8 cellular contexts compared by ENCODE assay signal in the genomic region with DNA sequence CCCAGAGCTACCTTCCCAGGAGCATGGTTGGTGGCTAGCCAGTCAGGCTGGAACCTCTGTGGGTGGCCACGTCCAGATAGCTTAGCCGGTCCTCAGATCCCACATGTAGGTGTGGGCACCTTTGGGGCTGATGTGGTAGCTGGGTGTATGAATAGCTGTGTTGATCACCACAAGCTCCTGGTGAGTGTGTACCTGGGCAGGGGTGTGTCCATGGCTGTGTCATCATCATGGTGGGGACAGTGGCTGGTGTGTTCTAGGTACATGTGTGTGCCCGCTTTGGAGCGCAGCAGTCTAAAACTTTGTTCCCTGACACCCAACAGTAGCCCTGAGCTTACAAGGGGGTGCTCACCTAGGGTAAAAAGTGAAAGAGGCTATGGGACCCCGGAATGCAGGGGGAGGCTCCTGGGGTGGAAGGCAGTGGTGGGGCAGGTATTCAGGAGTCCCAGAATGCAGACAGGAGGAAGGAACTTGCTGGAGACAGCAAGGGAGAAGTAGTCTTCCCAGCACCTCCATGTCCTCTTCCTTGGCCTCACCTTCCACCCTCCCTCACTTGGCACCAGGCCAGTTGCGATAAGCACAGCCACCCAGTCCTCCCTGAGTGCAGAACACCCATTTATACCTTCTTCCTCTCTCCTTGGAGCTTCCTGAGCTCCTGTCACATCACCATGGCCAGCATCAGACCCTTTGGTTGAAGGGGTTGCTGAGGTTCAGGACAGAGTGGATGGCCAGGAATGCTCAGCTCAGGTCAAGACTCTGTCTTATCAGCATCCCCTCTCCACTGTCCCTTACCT. TPM values are rescaled to one million over a fixed set of nuclear protein-coding genes. Genes with fewer than 3 reads are reported as not detected.
A peak's percentile ranks its signal among the peaks of the same experiment; 100 is the strongest.
DNase-seq lines count a peak whose midpoint lies in the region; ATAC-seq and TF ChIP-seq lines count a peak whose summit lies in the region.

No MANE protein-coding gene starts in this region.

- H3K4me3 ChIP-seq in ascending aorta: peak overlapping the region; percentile 74 to 76
- H3K4me3 ChIP-seq in lower lobe of right lung: peak overlapping the region; percentile 83
- H3K4me3 ChIP-seq in thyroid gland (replicated peaks in 1 of 3): peak overlapping the region; percentile 69 to 96 (median 82)

- DNase-seq in NCI-H2196 (lab: John Stamatoyannopoulos, UW; ENCODE audit: unreplicated experiment): peak; percentile 8
- no peak for DNase-seq in NCI-H2196 treated with DMSO at 0.1 percent for 48 hours (lab: John Stamatoyannopoulos, UW; ENCODE audit: unreplicated experiment)
- no peak for DNase-seq in ascending aorta (ENCODE audit: low spot score in 2 of 2)
- DNase-seq in lower lobe of right lung: peak; percentile 74
- DNase-seq in thyroid gland: peak; percentile 74 to 81
- no peak for DNase-seq in SHP77 (lab: John Stamatoyannopoulos, UW)
- DNase-seq in iPS-NIHi7 (ENCODE audit: extremely low spot score): no peak

- H3K4me1 ChIP-seq in ascending aorta (peaks cover 3 to 15% of the 10 kb centered on the region in 2 donors), lower lobe of right lung (peaks cover 79% of the 10 kb centered on the region), thyroid gland (peaks cover 53 to 68% of the 10 kb centered on the region in 2 donors)

- intact Hi-C loops in ascending aorta (cut with DNase I): loop anchor here (5.0 to 10.0 kb wide), 3 partner anchors 96 to 1354 kb away; partner anchors contain the start of genes PCBP4 and TMEM115
- intact Hi-C loops in lower lobe of right lung (cut with DNase I): loop anchor here (5.0 kb wide), 1 partner anchor 38 kb away; no protein-coding TSS in a partner anchor
- intact Hi-C loops in thyroid gland (cut with DNase I): no loop called here

- TF ChIP-seq POLR2A in thyroid gland (IDR thresholded peaks at IDR 0.05): peak in 1 of 2 donors; percentile 10

- peak overlapping the region; percentile 70 to 79 for H3K27ac ChIP-seq in ascending aorta
- H3K27ac ChIP-seq in lower lobe of right lung: peak overlapping the region; percentile 91
- peak overlapping the region; percentile 99 to 100 (median 100) for H3K27ac ChIP-seq in thyroid gland

- H3K36me3 ChIP-seq in ascending aorta: peaks cover 10 to 19% of the 10 kb centered on the region in 2 donors
- peaks cover 28% of the 10 kb centered on the region for H3K36me3 ChIP-seq in lower lobe of right lung
- peaks cover 20 to 21% of the 10 kb centered on the region in 2 donors for H3K36me3 ChIP-seq in thyroid gland

- H3K27me3 ChIP-seq in ascending aorta (no peaks in the 10 kb centered on the region), lower lobe of right lung (ENCODE audit: low read depth) (no peaks in the 10 kb centered on the region), thyroid gland (no peaks in the 10 kb centered on the region)

- no peak for TF ChIP-seq CTCF in ascending aorta (IDR thresholded peaks at IDR 0.05)
- no peak for TF ChIP-seq CTCF in lower lobe of right lung (IDR thresholded peaks at IDR 0.05)
- TF ChIP-seq CTCF in thyroid gland (IDR thresholded peaks at IDR 0.05): no peak

- ATAC-seq in lower lobe of right lung (no peak), HG02938 (IDR thresholded peaks at IDR 0.05; ENCODE audit: unreplicated experiment) (no peak)

- H3K9me3 ChIP-seq in ascending aorta: no peaks in the 10 kb centered on the region
- H3K9me3 ChIP-seq in lower lobe of right lung: no peaks in the 10 kb centered on the region
- no peaks in the 10 kb centered on the region for H3K9me3 ChIP-seq in thyroid gland

- WGBS in thyroid gland, 2 donors: 72 to 73% methylated on average over 6 of the region's 6 CpGs

RNA-seq across cellular contexts. Expression of gene CISH, which starts 1.2 kb away (rescaled TPM):
- total RNA-seq in ascending aorta (6.1 TPM), lower lobe of right lung (48.8 TPM), thyroid gland (10 to 100 TPM; 31.0 to 78.1 (median 48.0) TPM)

RNA-seq across cellular contexts. Expression of gene MAPKAPK3, which starts 6.6 kb away (rescaled TPM):
- total RNA-seq in ascending aorta (23.7 TPM), lower lobe of right lung (68.6 TPM), thyroid gland (100 to 1,000 TPM in 1 of 4 donors, 10 to 100 TPM in 3; 66.1 to 147 (median 97.5) TPM)

RNA-seq across cellular contexts. Expression of gene HEMK1, which starts 41.1 kb away (rescaled TPM):
- total RNA-seq in ascending aorta: 13.1 TPM
- total RNA-seq in lower lobe of right lung: 28.4 TPM
- 10 to 100 TPM; 13.9 to 20.8 (median 17.6) TPM for total RNA-seq in thyroid gland

RNA-seq across cellular contexts. Expression of gene C3orf18, which starts 42.8 kb away (rescaled TPM):
- 29.5 TPM for total RNA-seq in ascending aorta
- total RNA-seq in lower lobe of right lung: 6.7 TPM
- total RNA-seq in thyroid gland: 10 to 100 TPM; 19.6 to 22.0 (median 20.3) TPM

Comparison
In these comparisons a context has a peak if more than half of its experiments do, and no peak if none do; other contexts are left out.
1. DNase-seq: peak in NCI-H2196 (single experiment), lower lobe of right lung (single experiment) and thyroid gland (2 of 2); none in NCI-H2196 treated with DMSO at 0.1 percent for 48 hours (single experiment), ascending aorta (0 of 2), SHP77 (0 of 2) and iPS-NIHi7 (single experiment).
2. Peak in every context shown above with its lines, with median percentiles within 50 percentile points of each other: H3K27ac ChIP-seq and H3K4me3 ChIP-seq.